In genomic region chr6:387293-387694, GRCh38 we compare ENCODE assay signal across 2 cellular contexts.
A peak's percentile ranks its signal among the peaks of the same experiment; 100 is the strongest.
TF ChIP-seq lines count a peak whose summit lies in the region.

No MANE protein-coding gene starts in this region.

TF ChIP-seq in GM12891, 5 proteins besides CTCF, POLR2A, EP300 and RAD21 (continued from another document):
- TF ChIP-seq PAX5 (IDR thresholded peaks at IDR 0.05; ENCODE audit: insufficient read depth, low read length, severe bottlenecking) (no peak), SPI1 (IDR thresholded peaks at IDR 0.05; ENCODE audit: low read depth, low read length) (no peak), POU2F2 (IDR thresholded peaks at IDR 0.05; ENCODE audit: low read depth, low read length) (no peak), POLR2AphosphoS5 (IDR thresholded peaks at IDR 0.05; ENCODE audit: low read depth, low read length) (no peak)

TF ChIP-seq in K562, 482 proteins besides CTCF, POLR2A, EP300 and RAD21 (continued from another document):
- TF ChIP-seq CEBPG (CRISPR knock-in tag; IDR thresholded peaks at IDR 0.05) (no peak), CEBPG (tag; conservative IDR thresholded peaks at IDR 0.05 in 1 of 2, IDR thresholded peaks at IDR 0.05 in 1 of 2) (peak; percentile 61 to 66), ATF1 (CRISPR knock-in tag; IDR thresholded peaks at IDR 0.05) (no peak), ATF1 (tag; IDR thresholded peaks at IDR 0.05) (peak; percentile 87), ZNF253 (CRISPR knock-in tag; conservative IDR thresholded peaks at IDR 0.05) (0 out of 2 replicates have a peak, but pooled peaks have one; percentile 27), CREM (IDR thresholded peaks at IDR 0.05; ENCODE audit: low read depth) (peak; percentile 43; the same call in 1 of the 2 replicates), FOXK2 (conservative IDR thresholded peaks at IDR 0.05 in 1 of 2, IDR thresholded peaks at IDR 0.05 in 1 of 2; ENCODE audit: low read depth in 2 of 2) (0 out of 4 replicates have a peak, but pooled peaks of 1 of the 2 experiments have one; percentile 27), CREB1 (IDR thresholded peaks at IDR 0.05) (no peak), CREB1 (CRISPR knock-in tag; IDR thresholded peaks at IDR 0.05) (0 out of 2 replicates have a peak, but pooled peaks have one; percentile 17), ATF3 (IDR thresholded peaks at IDR 0.05) (peak; percentile 92), ATF3 (CRISPR knock-in tag; conservative IDR thresholded peaks at IDR 0.05) (no peak), JUNB (CRISPR knock-in tag; conservative IDR thresholded peaks at IDR 0.05) (peak; percentile 75; the same call in 1 of the 2 replicates), YBX1 (IDR thresholded peaks at IDR 0.05) (no peak), ATF7 (IDR thresholded peaks at IDR 0.05) (peak; percentile 97), ZNF3 (CRISPR knock-in tag; IDR thresholded peaks at IDR 0.05) (no peak), JUND (IDR thresholded peaks at IDR 0.05; ENCODE audit: borderline replicate concordance, low read depth, low read length) (peak; percentile 55), JUND (tag; IDR thresholded peaks at IDR 0.05; ENCODE audit: borderline replicate concordance, low read depth, low read length) (peak; percentile 79; the same call in 2 of the 3 replicates)
